Comparison of ENCODE assay signal across 8 cellular contexts in the genomic region with DNA sequence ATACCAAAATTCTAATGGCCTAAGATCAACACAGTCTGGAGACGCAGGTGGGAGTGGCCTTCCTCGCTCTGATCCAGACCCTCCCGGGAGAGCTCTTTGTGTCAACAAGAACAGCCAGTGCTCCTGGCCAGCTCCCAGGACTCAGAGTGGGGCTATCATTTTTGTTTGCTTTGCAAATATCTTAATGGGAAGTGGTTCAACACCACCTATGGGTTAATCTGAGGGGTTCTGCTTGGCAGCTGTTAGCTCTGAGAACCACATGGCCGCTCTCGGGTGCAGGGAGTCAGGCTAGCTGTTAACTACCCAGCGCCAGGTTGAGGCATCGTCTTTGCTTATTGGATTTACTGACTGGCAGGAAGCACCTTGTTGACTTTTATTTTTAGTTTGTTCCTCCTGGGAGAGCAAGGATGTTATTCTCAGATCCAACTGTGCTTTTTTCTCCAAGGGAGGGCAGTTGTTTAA.
DNase-seq lines count a peak whose midpoint lies in the region; ATAC-seq and TF ChIP-seq lines count a peak whose summit lies in the region.

No MANE protein-coding gene starts in this region.

- H3K4me1 ChIP-seq in lower lobe of right lung = peaks cover 26% of the 10 kb centered on the region
- H3K4me1 ChIP-seq in GM23248 (ENCODE audit: insufficient read depth) = peaks cover under 1% of the 10 kb centered on the region

- H4K20me1 ChIP-seq in GM23248 (ENCODE audit: insufficient read depth) = no peaks in the 10 kb centered on the region

- no peaks in the 10 kb centered on the region for H3K36me3 ChIP-seq in lower lobe of right lung
- H3K36me3 ChIP-seq in GM23248 (ENCODE audit: low read depth) = no peaks in the 10 kb centered on the region

- H3K27ac ChIP-seq in lower lobe of right lung (peak overlapping the region; percentile 21), GM23248 (no peak overlapping the region)

- no peak for TF ChIP-seq CTCF in lower lobe of right lung (IDR thresholded peaks at IDR 0.05)
- no peak for TF ChIP-seq CTCF in GM20000 (IDR thresholded peaks at IDR 0.05; ENCODE audit: extremely low read depth, missing control alignments)

- H3K79me2 ChIP-seq in GM23248 (ENCODE audit: insufficient read depth) = no peaks in the 10 kb centered on the region

- 18 to 19% methylated on average over 7 of the region's 7 CpGs for whole genome bisulfite sequencing in GM23248 (ENCODE audit: low coverage in 1 of 2, low lambda C conversion rate in 2 of 2, missing lambda C conversion rate in 2 of 2), 2 experiments

- no peaks in the 10 kb centered on the region for H3K9me2 ChIP-seq in GM23248 (ENCODE audit: insufficient read depth)

- no peak overlapping the region for H2AFZ ChIP-seq in GM23248

- H3K4me2 ChIP-seq in GM23248 (ENCODE audit: unreplicated experiment) = no peak overlapping the region

- peak; percentile 24 for DNase-seq in Caki2 (ENCODE audit: low read depth)
- DNase-seq in NCI-H2029 treated with DMSO at 0.1 percent for 48 hours (lab: John Stamatoyannopoulos, UW) = peak; percentile 92
- DNase-seq in brain pericyte (ENCODE audit: low read depth, low spot score) = peak; percentile 96
- DNase-seq in lower lobe of right lung = peak; percentile 84
- DNase-seq in GM20000 (ENCODE audit: low spot score) = no peak
- DNase-seq in RKO (ENCODE audit: low spot score) = no peak
- no peak for DNase-seq in GM23248

- intact Hi-C loops in lower lobe of right lung (cut with DNase I) = no loop called here

- H3K9ac ChIP-seq in GM23248 = no peak overlapping the region

- ATAC-seq in lower lobe of right lung (peak; percentile 90 to 91), HG02885 (IDR thresholded peaks at IDR 0.05; ENCODE audit: poor library complexity, unreplicated experiment) (no peak)

- no peaks in the 10 kb centered on the region for H3K9me3 ChIP-seq in lower lobe of right lung
- no peaks in the 10 kb centered on the region for H3K9me3 ChIP-seq in GM23248 (ENCODE audit: low read depth)

- no peaks in the 10 kb centered on the region for H3K27me3 ChIP-seq in lower lobe of right lung (ENCODE audit: low read depth)
- peaks cover 7% of the 10 kb centered on the region; the same call in 1 of the 2 replicates for H3K27me3 ChIP-seq in GM23248 (replicated peaks; ENCODE audit: insufficient read depth)

- H3K4me3 ChIP-seq in lower lobe of right lung (peak overlapping the region; percentile 1), GM23248 (no peak overlapping the region)

- H3F3A ChIP-seq in GM23248 (ENCODE audit: insufficient read depth) = no peaks in the 10 kb centered on the region; the same call in 1 of the 2 replicates

- in situ Hi-C loops in Caki2 (cut with HindIII; ENCODE audit: low pct_unique_long_range_greater_than_20kb, low sequenced_read_pairs) (no loop called here), GM23248 (cut with MboI) (no loop called here)

Comparison
In these comparisons a context has a peak if more than half of its experiments do, and no peak if none do; other contexts are left out.
1. DNase-seq: peak in Caki2 (single experiment), NCI-H2029 treated with DMSO at 0.1 percent for 48 hours (single experiment), brain pericyte (single experiment) and lower lobe of right lung (single experiment); none in GM20000 (single experiment), RKO (single experiment) and GM23248 (single experiment).